ENCODE assay signal across 9 cellular contexts in genomic region chr4:152385551-152385950, GRCh38.
A peak's percentile ranks its signal among the peaks of the same experiment; 100 is the strongest.
DNase-seq lines count a peak whose midpoint lies in the region; ATAC-seq and TF ChIP-seq lines count a peak whose summit lies in the region.
"Had no signal": no experiment of that assay in that cellular context is flagged by ENCODE, and none has a peak within 500 bp of the region (broad histone marks: within the 10 kb centered on the region; RNA-seq: fewer than 3 reads in every experiment).

No MANE protein-coding gene starts in this region.

- no peak for TF ChIP-seq POLR2A in IMR-90 (IDR thresholded peaks at IDR 0.05; ENCODE audit: low read depth, low read length)

- H3K27me3 ChIP-seq in CD8-positive, alpha-beta T cell (ENCODE audit: insufficient read depth, low read length), result no peaks in the 10 kb centered on the region
- H3K27me3 ChIP-seq in IMR-90 (ENCODE audit: control insufficient read depth, insufficient read depth, low read length), result no peaks in the 10 kb centered on the region
- no peaks in the 10 kb centered on the region for H3K27me3 ChIP-seq in effector memory CD4-positive, alpha-beta T cell (replicated peaks; ENCODE audit: control insufficient read depth, insufficient read depth, low read length, poor library complexity, severe bottlenecking)

- no peak overlapping the region for H3K4me3 ChIP-seq in CD8-positive, alpha-beta T cell (ENCODE audit: low read depth, low read length)
- no peak overlapping the region for H3K4me3 ChIP-seq in IMR-90 (ENCODE audit: insufficient read depth, low read depth, low read length)
- H3K4me3 ChIP-seq in effector memory CD4-positive, alpha-beta T cell (ENCODE audit: insufficient read depth, low read depth, low read length, poor library complexity, severe bottlenecking), result no peak overlapping the region

- H2AK9ac ChIP-seq in IMR-90 (replicated peaks; ENCODE audit: low read depth, low read length, poor library complexity), result no peak overlapping the region

- H3K9ac ChIP-seq in IMR-90 (ENCODE audit: low read depth, low read length), result no peak overlapping the region

- no peak for ATAC-seq in CD8-positive, alpha-beta T cell
- peak; percentile 80 for ATAC-seq in IMR-90 (ENCODE audit: low read depth)
- no peak for ATAC-seq in GM18520 (IDR thresholded peaks at IDR 0.05; ENCODE audit: unreplicated experiment)
- ATAC-seq in WTC11, result no peak

- H2AK5ac ChIP-seq in IMR-90 (ENCODE audit: low read depth, low read length), result no peak overlapping the region

- H3K9me1 ChIP-seq in IMR-90 (ENCODE audit: insufficient read depth, low read length), result no peaks in the 10 kb centered on the region

- intact Hi-C loops in CD8-positive, alpha-beta T cell (cut with DNase I, micrococcal nuclease), result loop anchor here in 1 of 2 experiments (5.0 to 10.0 kb wide), 2 partner anchors 1023 to 1271 kb away; no protein-coding TSS in a partner anchor
- intact Hi-C loops in IMR-90 (cut with micrococcal nuclease) (loop anchor here (10.0 kb wide), 1 partner anchor 281 kb away; no protein-coding TSS in a partner anchor), MCF 10A (cut with micrococcal nuclease) (loop anchor here (1.0 to 5.0 kb wide), 2 partner anchors 773 to 1023 kb away; no protein-coding TSS in a partner anchor)

- peaks cover 3% of the 10 kb centered on the region for H3K36me3 Mint-ChIP-seq in CD8-positive, alpha-beta T cell
- H3K36me3 Mint-ChIP-seq in MCF 10A (ENCODE audit: insufficient read depth, unreplicated experiment), result no peaks in the 10 kb centered on the region
- H3K36me3 Mint-ChIP-seq in WTC11, result no peaks in the 10 kb centered on the region; the same call in 1 of the 2 replicates

- H2BK120ac ChIP-seq in IMR-90 (ENCODE audit: low read depth, low read length), result no peak overlapping the region

- H2BK5ac ChIP-seq in IMR-90 (ENCODE audit: low read depth, low read length, poor library complexity, severe bottlenecking), result no peak overlapping the region

- no peak overlapping the region for H3K4me3 Mint-ChIP-seq in CD8-positive, alpha-beta T cell
- no peak overlapping the region for H3K4me3 Mint-ChIP-seq in MCF 10A (ENCODE audit: unreplicated experiment)
- no peak overlapping the region for H3K4me3 Mint-ChIP-seq in WTC11

- dilution Hi-C loops in IMR-90 (cut with HindIII; ENCODE audit: low sequenced_read_pairs, unreplicated experiment), result no loop called here

- peaks cover 12% of the 10 kb centered on the region for H3K4me1 ChIP-seq in CD8-positive, alpha-beta T cell (ENCODE audit: insufficient read depth, low read length)
- H3K4me1 ChIP-seq in IMR-90 (ENCODE audit: control insufficient read depth, insufficient read depth, low read length), result no peaks in the 10 kb centered on the region; the same call in 1 of the 2 replicates
- peaks cover 4% of the 10 kb centered on the region for H3K4me1 ChIP-seq in effector memory CD4-positive, alpha-beta T cell (ENCODE audit: control insufficient read depth, insufficient read depth, low read length, poor library complexity, severe bottlenecking)

- no peak overlapping the region for H2BK15ac ChIP-seq in IMR-90 (ENCODE audit: low read depth, low read length)

- POLR2A ChIA-PET in CD8-positive, alpha-beta T cell (lab: Charles Lee), result no interaction called here
- POLR2A ChIA-PET in IMR-90 (lab: Charles Lee; ENCODE audit: unreplicated experiment) (no interaction called here), MCF 10A (lab: Yijun Ruan, JAX) (interaction anchor here (0.7 to 1.0 kb wide), 2 partner anchors 279 to 975 kb away, joined by 3 to 5 read pairs; no protein-coding TSS in a partner anchor), WTC11 (lab: Charles Lee) (no interaction called here)

- H3K79me1 ChIP-seq in IMR-90 (ENCODE audit: low read depth in 1 of 2, low read length in 2 of 2), result peaks cover 7 to 8% of the 10 kb centered on the region in 2 experiments; a peak in 2 of 4 replicates

- H4K5ac ChIP-seq in IMR-90 (ENCODE audit: low read depth, low read length), result no peak overlapping the region

- in situ Hi-C loops in IMR-90 (cut with MboI; ENCODE audit: low sequenced_read_pairs), result loop anchor here (25.0 kb wide), 1 partner anchor 1273 kb away; no protein-coding TSS in a partner anchor

- no peak overlapping the region for H3K23ac ChIP-seq in IMR-90 (ENCODE audit: low read depth, low read length)

- no peaks in the 10 kb centered on the region for H3K9me3 ChIP-seq in CD8-positive, alpha-beta T cell (ENCODE audit: low read length)
- no peaks in the 10 kb centered on the region for H3K9me3 ChIP-seq in IMR-90 (ENCODE audit: control insufficient read depth, insufficient read depth, low read length)
- H3K9me3 ChIP-seq in effector memory CD4-positive, alpha-beta T cell (ENCODE audit: control insufficient read depth, low read length), result no peaks in the 10 kb centered on the region

- peak; percentile 54 for TF ChIP-seq RAD21 in IMR-90 (IDR thresholded peaks at IDR 0.05; ENCODE audit: low read length)

- no peak overlapping the region for H2BK20ac ChIP-seq in IMR-90 (ENCODE audit: low read depth, low read length)

- H4K8ac ChIP-seq in IMR-90 (ENCODE audit: low read depth in 2 of 2, low read length in 2 of 2), result no peak overlapping the region

- no peak overlapping the region for H3K27ac ChIP-seq in CD8-positive, alpha-beta T cell (ENCODE audit: low read depth, low read length)
- H3K27ac ChIP-seq in IMR-90 (ENCODE audit: insufficient read depth, low read length), result no peak overlapping the region
- H3K27ac ChIP-seq in effector memory CD4-positive, alpha-beta T cell (ENCODE audit: insufficient read depth, low read length, poor library complexity, severe bottlenecking), result no peak overlapping the region

- no peak overlapping the region for H3K4me2 ChIP-seq in IMR-90 (ENCODE audit: low read depth, low read length)

- no peak overlapping the region for H3K4ac ChIP-seq in IMR-90 (ENCODE audit: low read depth, low read length)

- no peak overlapping the region for H3K18ac ChIP-seq in IMR-90 (ENCODE audit: low read depth, low read length)

- no peak overlapping the region for H3K56ac ChIP-seq in IMR-90 (ENCODE audit: extremely low read depth, insufficient read depth, low read length)

- H4K91ac ChIP-seq in IMR-90 (ENCODE audit: insufficient read depth, low read depth, low read length), result no peak overlapping the region

- no peak overlapping the region for H3K14ac ChIP-seq in IMR-90 (replicated peaks; ENCODE audit: low read depth, low read length)

- no peak overlapping the region for H2AFZ ChIP-seq in IMR-90 (replicated peaks; ENCODE audit: low read length, poor library complexity)

- CTCF ChIA-PET in CD8-positive, alpha-beta T cell (lab: Charles Lee), result interaction anchor here (0.7 to 1.4 kb wide), 7 partner anchors 11 to 695 kb away, joined by 3 to 4 read pairs (median 3); no protein-coding TSS in a partner anchor
- CTCF ChIA-PET in IMR-90 (lab: Yijun Ruan, JAX) (interaction anchor here (1.2 kb wide), 1 partner anchor 63 kb away, joined by 3 read pairs; no protein-coding TSS in a partner anchor), MCF 10A (lab: Yijun Ruan, JAX) (interaction anchor here (0.6 to 1.5 kb wide), 9 partner anchors 8 to 896 kb away, joined by 3 to 4 read pairs (median 3); partner anchors contain the start of gene GATB), WTC11 (lab: Charles Lee) (interaction anchor here (1.0 to 1.4 kb wide), 5 partner anchors 8 to 69 kb away, joined by 3 to 4 read pairs (median 3); no protein-coding TSS in a partner anchor)

- no peaks in the 10 kb centered on the region for H3K36me3 ChIP-seq in CD8-positive, alpha-beta T cell (ENCODE audit: insufficient read depth, low read length)
- H3K36me3 ChIP-seq in IMR-90 (ENCODE audit: control insufficient read depth, insufficient read depth, low read length), result no peaks in the 10 kb centered on the region
- H3K36me3 ChIP-seq in effector memory CD4-positive, alpha-beta T cell (ENCODE audit: control insufficient read depth, insufficient read depth, low read length), result no peaks in the 10 kb centered on the region

- peak; percentile 62 for TF ChIP-seq CTCF in CD8-positive, alpha-beta T cell (IDR thresholded peaks at IDR 0.05)
- TF ChIP-seq CTCF in IMR-90 (conservative IDR thresholded peaks at IDR 0.05; ENCODE audit: low read depth, low read length) (peak; percentile 59), MCF 10A (IDR thresholded peaks at IDR 0.05; ENCODE audit: unreplicated experiment) (peak; percentile 48), WTC11 (IDR thresholded peaks at IDR 0.05) (no peak; the same call in 1 of the 2 replicates)

- no peaks in the 10 kb centered on the region for H3K27me3 Mint-ChIP-seq in CD8-positive, alpha-beta T cell (ENCODE audit: low read depth)
- H3K27me3 Mint-ChIP-seq in MCF 10A (ENCODE audit: insufficient read depth, unreplicated experiment) (no peaks in the 10 kb centered on the region), WTC11 (ENCODE audit: low read depth) (no peaks in the 10 kb centered on the region)

- H3K9me3 Mint-ChIP-seq in CD8-positive, alpha-beta T cell, result peaks cover 2% of the 10 kb centered on the region
- H3K9me3 Mint-ChIP-seq in MCF 10A (ENCODE audit: unreplicated experiment) (no peaks in the 10 kb centered on the region), WTC11 (peaks cover 3% of the 10 kb centered on the region; the same call in 1 of the 2 replicates)

- BruUV-seq in IMR-90 (replicated peaks; lab: Mats Ljungman, UMichigan) (no TSS peak), MCF 10A (replicated peaks; lab: Mats Ljungman, UMichigan) (no TSS peak)

- DNase-seq in CD8-positive, alpha-beta T cell, result no peak
- DNase-seq in IMR-90, result peak; percentile 31
- peak; percentile 18 for DNase-seq in MCF 10A (ENCODE audit: unreplicated experiment)
- peak; percentile 45 for DNase-seq in myocyte (ENCODE audit: low read depth)
- DNase-seq in MV-4-11 (lab: John Stamatoyannopoulos, UW), result no peak
- DNase-seq in effector memory CD4-positive, alpha-beta T cell, result no peak
- no peak for DNase-seq in WTC11 (ENCODE audit: low spot score)
- DNase-seq: erythroblast had no signal

- WGBS in IMR-90 (ENCODE audit: extremely low coverage in 2 of 2, insufficient read length in 1 of 2), 2 experiments, result no CpG with 5 or more reads among the region's 1 CpG

- no peak overlapping the region for H3K27ac Mint-ChIP-seq in CD8-positive, alpha-beta T cell
- peak overlapping the region; percentile 9 for H3K27ac Mint-ChIP-seq in MCF 10A (ENCODE audit: low read depth, unreplicated experiment)
- no peak overlapping the region for H3K27ac Mint-ChIP-seq in WTC11

- peaks cover 32% of the 10 kb centered on the region for H3K4me1 Mint-ChIP-seq in CD8-positive, alpha-beta T cell (ENCODE audit: low read depth)
- H3K4me1 Mint-ChIP-seq in MCF 10A (ENCODE audit: insufficient read depth, unreplicated experiment) (peaks cover 10% of the 10 kb centered on the region), WTC11 (peaks cover 16% of the 10 kb centered on the region)

- H4K20me1 ChIP-seq in IMR-90 (ENCODE audit: insufficient read depth, low read length), result no peaks in the 10 kb centered on the region

TF ChIP-seq in IMR-90, 13 proteins besides CTCF, POLR2A, EP300 and RAD21 (continues in another document):
- TF ChIP-seq SMC3 (IDR thresholded peaks at IDR 0.05; ENCODE audit: low read depth, low read length), result peak; percentile 60

TF ChIP-seq in WTC11, 78 proteins besides CTCF, POLR2A, EP300 and RAD21 (continues in another document):
- TF ChIP-seq MXD4 (CRISPR knock-in tag; IDR thresholded peaks at IDR 0.05; ENCODE audit: borderline replicate concordance), result no peak
- TF ChIP-seq NR2C2 (CRISPR knock-in tag; IDR thresholded peaks at IDR 0.05), result no peak
- no peak for TF ChIP-seq JUN (CRISPR knock-in tag; IDR thresholded peaks at IDR 0.05)
- TF ChIP-seq ZNF396 (CRISPR knock-in tag; IDR thresholded peaks at IDR 0.05; ENCODE audit: borderline replicate concordance), result no peak

Comparison
In these comparisons a context has a peak if more than half of its experiments do, and no peak if none do; other contexts are left out.
1. DNase-seq: peak in IMR-90 (single experiment), MCF 10A (single experiment) and myocyte (single experiment); none in CD8-positive, alpha-beta T cell (0 of 7), MV-4-11 (single experiment), effector memory CD4-positive, alpha-beta T cell (0 of 3) and WTC11 (single experiment).